Comparison of ENCODE assay signal across 8 cellular contexts in the genomic region with DNA sequence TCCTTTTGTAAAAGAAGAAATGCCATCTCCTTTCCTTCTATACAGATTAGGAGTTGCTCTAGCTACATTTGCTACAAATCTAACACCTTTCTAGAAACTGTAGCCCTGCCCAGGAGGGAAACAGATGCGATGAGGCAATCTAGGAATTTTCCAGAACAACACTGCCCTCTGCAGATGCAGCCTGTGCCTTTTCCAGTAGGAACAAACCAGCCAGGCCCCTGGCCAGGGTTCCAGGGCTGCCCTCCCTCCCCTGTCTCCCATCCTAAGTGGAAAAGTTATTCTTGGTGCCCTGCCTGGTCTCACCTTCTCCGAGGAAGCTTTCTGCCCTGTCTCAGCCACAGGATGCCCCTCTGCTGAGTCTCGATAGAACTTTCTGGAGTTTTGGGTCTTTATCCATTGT. TPM values are rescaled to one million over a fixed set of nuclear protein-coding genes. Genes with fewer than 3 reads are reported as not detected.
DNase-seq lines count a peak whose midpoint lies in the region; ATAC-seq, FAIRE-seq and TF ChIP-seq lines count a peak whose summit lies in the region.
"Not testable (repeated sequence)": the region's sequence is repeated elsewhere in the genome, so short reads cannot be mapped to it uniquely, and the experiment has no call there.

No MANE protein-coding gene starts in this region.

- H3K4me1 Mint-ChIP-seq in MCF 10A (ENCODE audit: insufficient read depth, unreplicated experiment): peaks cover 12% of the 10 kb centered on the region

- H3K79me2 ChIP-seq in Loucy (ENCODE audit: insufficient read depth, low read length): not testable (repeated sequence)

- H3K27me3 ChIP-seq in Loucy (ENCODE audit: insufficient read depth, low read length, poor library complexity, severe bottlenecking): not testable (repeated sequence)

- CTCF ChIA-PET in A549 (lab: Yijun Ruan, JAX): interaction anchor here (0.6 to 22.8 kb wide), 25 partner anchors 7 to 330 kb away, joined by 3 to 684 read pairs (median 4); a partner anchor contains a TSS
- CTCF ChIA-PET in MCF 10A (lab: Yijun Ruan, JAX): interaction anchor here (0.6 to 4.6 kb wide), 26 partner anchors 25 to 532 kb away, joined by 3 to 85 read pairs (median 5); a partner anchor contains a TSS

- in situ Hi-C loops in G401 (cut with HindIII; ENCODE audit: low sequenced_read_pairs); SK-MEL-5 (cut with HindIII; ENCODE audit: low pct_unique_long_range_greater_than_20kb, low sequenced_read_pairs): not testable (repeated sequence)

- peak; percentile 47 for TF ChIP-seq CTCF in A549 (IDR thresholded peaks at IDR 0.05)
- peak; percentile 36 for TF ChIP-seq CTCF in Loucy (conservative IDR thresholded peaks at IDR 0.05; ENCODE audit: low read length)
- TF ChIP-seq CTCF in MCF 10A (IDR thresholded peaks at IDR 0.05; ENCODE audit: unreplicated experiment): peak; percentile 55

- peak overlapping the region; percentile 81 for H3K27ac Mint-ChIP-seq in MCF 10A (ENCODE audit: low read depth, unreplicated experiment)

- not testable (repeated sequence) for FAIRE-seq in A549 (lab: Jason Lieb, UNC)

- not testable (repeated sequence) for H3K4me2 ChIP-seq in A549; Loucy (ENCODE audit: low read depth, low read length, poor library complexity, severe bottlenecking)

- not testable (repeated sequence) for H3F3A ChIP-seq in Loucy (ENCODE audit: low read depth)

- H3K36me3 ChIP-seq in Loucy (ENCODE audit: insufficient read depth, low read length): peaks cover 13% of the 10 kb centered on the region; the same call in 1 of the 2 replicates

- peak; percentile 80 to 83 for ATAC-seq in A549

- intact Hi-C loops in MCF 10A (cut with micrococcal nuclease) (loop anchor here (1.0 to 5.0 kb wide), 5 partner anchors 106 to 528 kb away; a partner anchor contains a TSS), posterior cingulate gyrus (cut with DNase I) (loop anchor here (5.0 kb wide), 1 partner anchor 102 kb away; no protein-coding TSS in a partner anchor)

- not testable (repeated sequence) for H3K9ac ChIP-seq in Loucy (ENCODE audit: low read depth, low read length, poor library complexity, severe bottlenecking)

- TF ChIP-seq RAD21 in A549 (conservative IDR thresholded peaks at IDR 0.05 in 1 of 2, IDR thresholded peaks at IDR 0.05 in 1 of 2): peak; percentile 66 to 67

- 48% methylated on average over 3 of the region's 3 CpGs for WGBS in A549 (ENCODE audit: missing lambda C conversion rate)

- H3K27ac ChIP-seq in A549: 0 out of 6 replicates have a peak overlapping the region, but pooled peaks of 1 of the 2 experiments have one; percentile 31

- POLR2A ChIA-PET in A549 (lab: Yijun Ruan, JAX); MCF 10A (lab: Yijun Ruan, JAX): not testable (repeated sequence)

- not testable (repeated sequence) for H3K9me2 ChIP-seq in Loucy (replicated peaks; ENCODE audit: low read depth, low read length)

- H2AFZ ChIP-seq in Loucy (ENCODE audit: low read length): not testable (repeated sequence)

- not testable (repeated sequence) for H3K4me3 ChIP-seq in A549; Loucy (ENCODE audit: low read length, poor library complexity, severe bottlenecking)

- DNase-seq in A549 (ENCODE audit: low read depth in 1 of 2, low spot score in 1 of 2): peak in 1 of 2 experiments; percentile 38
- DNase-seq in G401 (ENCODE audit: low spot score): peak; percentile 20
- DNase-seq in SK-MEL-5 (ENCODE audit: low read depth, low spot score): peak; percentile 52
- DNase-seq in MCF 10A (ENCODE audit: unreplicated experiment): peak; percentile 64
- peak; percentile 17 for DNase-seq in fibroblast of the conjunctiva (ENCODE audit: low read depth)
- peak; percentile 40 for DNase-seq in left kidney (ENCODE audit: low read depth, low spot score)
- DNase-seq in posterior cingulate gyrus: peak in 6 of 10 donors; percentile 41 to 92 (median 54)

- not testable (repeated sequence) for TF ChIP-seq POLR2A in A549 (IDR thresholded peaks at IDR 0.05; ENCODE audit: low read length)

- not testable (repeated sequence) for TF ChIP-seq EP300 in A549 (IDR thresholded peaks at IDR 0.05)

- not testable (repeated sequence) for H3K9me3 ChIP-seq in A549; Loucy (ENCODE audit: insufficient read depth, low read depth, low read length)

- H4K20me1 ChIP-seq in Loucy (ENCODE audit: insufficient read depth, low read length, poor library complexity, severe bottlenecking): not testable (repeated sequence)

- not testable (repeated sequence) for BruUV-seq in MCF 10A (replicated peaks; lab: Mats Ljungman, UMichigan)

- not testable (repeated sequence) for H3K27me3 Mint-ChIP-seq in MCF 10A (ENCODE audit: insufficient read depth, unreplicated experiment)

- not testable (repeated sequence) for H3K9me3 Mint-ChIP-seq in MCF 10A (ENCODE audit: unreplicated experiment)

- not testable (repeated sequence) for H3K4me3 Mint-ChIP-seq in MCF 10A (ENCODE audit: unreplicated experiment)

- H3K36me3 Mint-ChIP-seq in MCF 10A (ENCODE audit: insufficient read depth, unreplicated experiment): not testable (repeated sequence)

- not testable (repeated sequence) for H3K4me1 ChIP-seq in A549; Loucy (ENCODE audit: insufficient read depth, low read length, poor library complexity, severe bottlenecking)

TF ChIP-seq in A549, 52 proteins besides CTCF, POLR2A, EP300 and RAD21:
- TF ChIP-seq SMC3 (IDR thresholded peaks at IDR 0.05): peak; percentile 57; the same call in 2 of the 3 replicates
- peak; percentile 49 to 84; a peak in 3 of 4 replicates for TF ChIP-seq CEBPB (IDR thresholded peaks at IDR 0.05)

RNA-seq across cellular contexts. Expression of a gene that starts 59.1 kb away (rescaled TPM):
- polyA plus RNA-seq in A549 (2011; rRNA removed): 20.5 and 23.2 TPM in 2 replicates
- polyA plus RNA-seq in A549 (2012; cell fraction: cytosol; rRNA removed): 19.0 and 21.6 TPM in 2 replicates
- 21.1 and 26.9 TPM in 2 replicates for polyA plus RNA-seq in A549 (2012; cell fraction: nucleus; rRNA removed)
- polyA plus RNA-seq in A549 (2017; fragmentation: RNase III; extraction: RNeasy Plus Mini Kit Qiagen cat#74134 plus additional on column Dnase treatment): 19.9 to 21.7 TPM (median 21.5 TPM) in 3 replicates
- 16.4 and 25.3 TPM in 2 replicates for polyA minus RNA-seq in A549 (2011; rRNA and poly(A)+ RNA removed)
- 19.4 and 28.3 TPM in 2 replicates for total RNA-seq in G401 (2014; rRNA removed; shearing (Covaris generic))
- 2.6 and 3.8 TPM in 2 replicates for total RNA-seq in SK-MEL-5 (2014; rRNA removed; shearing (Covaris generic))
- polyA plus RNA-seq in SK-MEL-5 (2015; cell fraction: cytosol; rRNA removed): 19.3 and 21.9 TPM in 2 replicates
- 17.2 and 35.5 TPM in 2 replicates for polyA plus RNA-seq in SK-MEL-5 (2015; cell fraction: nucleus; rRNA removed)
- total RNA-seq in MCF 10A (2022): 77.6 and 83.1 TPM in 2 replicates
